1 cellular context compared by ENCODE assay signal in the genomic region with DNA sequence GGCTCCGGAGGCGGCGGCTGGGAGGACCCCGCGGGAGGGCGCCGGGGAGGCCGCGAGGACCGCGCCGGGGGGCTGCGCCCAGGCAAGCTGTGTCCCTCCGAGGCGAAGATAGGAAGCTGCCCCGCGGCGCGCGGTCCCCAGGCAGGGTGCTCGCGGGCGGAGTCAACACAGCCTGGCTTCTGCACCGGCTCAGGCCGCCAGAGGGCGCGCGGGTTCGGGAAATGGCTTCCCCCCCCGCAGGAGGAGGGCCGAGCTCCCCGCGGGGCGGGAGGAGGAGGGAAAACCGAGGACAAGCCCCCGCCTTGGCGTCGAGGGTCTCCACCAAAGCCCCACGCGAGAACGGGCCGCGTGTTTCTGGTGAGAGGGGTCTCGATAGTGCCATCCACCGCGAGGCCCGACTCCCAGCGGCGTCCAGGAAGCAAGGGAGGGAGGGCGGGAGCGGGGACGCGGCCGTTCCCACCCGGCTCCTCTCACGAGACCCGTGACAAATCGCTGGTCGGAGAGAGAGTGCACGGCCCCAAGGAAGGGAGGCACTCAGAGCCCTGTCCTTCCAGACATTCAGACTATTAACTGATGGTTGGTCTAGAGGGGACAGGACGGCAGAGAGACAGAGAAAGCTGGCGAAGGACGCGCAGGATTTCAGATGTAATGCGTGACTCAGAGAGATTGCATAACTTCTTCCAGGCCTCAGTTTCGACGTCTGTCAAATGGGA.
TF ChIP-seq lines count a peak whose summit lies in the region.

No MANE protein-coding gene starts in this region.

TF ChIP-seq in PFSK-1, 5 proteins besides CTCF, POLR2A, EP300 and RAD21 (continued from another document):
- TF ChIP-seq, protein P1, sequence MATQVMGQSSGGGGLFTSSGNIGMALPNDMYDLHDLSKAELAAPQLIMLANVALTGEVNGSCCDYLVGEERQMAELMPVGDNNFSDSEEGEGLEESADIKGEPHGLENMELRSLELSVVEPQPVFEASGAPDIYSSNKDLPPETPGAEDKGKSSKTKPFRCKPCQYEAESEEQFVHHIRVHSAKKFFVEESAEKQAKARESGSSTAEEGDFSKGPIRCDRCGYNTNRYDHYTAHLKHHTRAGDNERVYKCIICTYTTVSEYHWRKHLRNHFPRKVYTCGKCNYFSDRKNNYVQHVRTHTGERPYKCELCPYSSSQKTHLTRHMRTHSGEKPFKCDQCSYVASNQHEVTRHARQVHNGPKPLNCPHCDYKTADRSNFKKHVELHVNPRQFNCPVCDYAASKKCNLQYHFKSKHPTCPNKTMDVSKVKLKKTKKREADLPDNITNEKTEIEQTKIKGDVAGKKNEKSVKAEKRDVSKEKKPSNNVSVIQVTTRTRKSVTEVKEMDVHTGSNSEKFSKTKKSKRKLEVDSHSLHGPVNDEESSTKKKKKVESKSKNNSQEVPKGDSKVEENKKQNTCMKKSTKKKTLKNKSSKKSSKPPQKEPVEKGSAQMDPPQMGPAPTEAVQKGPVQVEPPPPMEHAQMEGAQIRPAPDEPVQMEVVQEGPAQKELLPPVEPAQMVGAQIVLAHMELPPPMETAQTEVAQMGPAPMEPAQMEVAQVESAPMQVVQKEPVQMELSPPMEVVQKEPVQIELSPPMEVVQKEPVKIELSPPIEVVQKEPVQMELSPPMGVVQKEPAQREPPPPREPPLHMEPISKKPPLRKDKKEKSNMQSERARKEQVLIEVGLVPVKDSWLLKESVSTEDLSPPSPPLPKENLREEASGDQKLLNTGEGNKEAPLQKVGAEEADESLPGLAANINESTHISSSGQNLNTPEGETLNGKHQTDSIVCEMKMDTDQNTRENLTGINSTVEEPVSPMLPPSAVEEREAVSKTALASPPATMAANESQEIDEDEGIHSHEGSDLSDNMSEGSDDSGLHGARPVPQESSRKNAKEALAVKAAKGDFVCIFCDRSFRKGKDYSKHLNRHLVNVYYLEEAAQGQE (IDR thresholded peaks at IDR 0.05; ENCODE audit: insufficient read depth in 1 of 2, low read depth in 2 of 2, low read length in 2 of 2), result no peak
